Comparison of ENCODE assay signal across 10 cellular contexts in the genomic region with DNA sequence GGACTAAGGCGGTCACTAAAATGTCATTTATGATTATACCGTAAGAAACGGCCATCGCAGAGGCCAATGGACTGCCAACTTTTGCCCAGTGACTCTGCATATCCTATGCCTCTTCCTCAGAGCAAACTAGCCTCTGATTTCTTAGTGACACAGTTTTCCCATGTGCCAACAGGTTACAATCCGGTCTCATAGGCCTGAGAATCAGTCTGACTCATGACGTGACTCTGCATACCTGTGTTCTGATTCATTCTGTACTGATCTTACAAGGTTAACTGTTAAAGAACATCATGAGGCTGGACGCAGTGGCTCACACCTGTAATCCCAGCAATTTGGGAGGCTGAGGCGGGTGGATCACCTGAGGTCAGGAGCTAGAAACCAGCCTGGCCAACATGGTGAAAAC. TPM values are rescaled to one million over a fixed set of nuclear protein-coding genes. Genes with fewer than 3 reads are reported as not detected.
DNase-seq lines count a peak whose midpoint lies in the region; FAIRE-seq and TF ChIP-seq lines count a peak whose summit lies in the region.
"Had no signal": no experiment of that assay in that cellular context is flagged by ENCODE, and none has a peak within 500 bp of the region (broad histone marks: within the 10 kb centered on the region; RNA-seq: fewer than 3 reads in every experiment).

No MANE protein-coding gene starts in this region.

- H3K9me2 ChIP-seq in GM23248 (ENCODE audit: insufficient read depth) (no peaks in the 10 kb centered on the region), MM.1S (replicated peaks; ENCODE audit: insufficient read depth, low read length) (no peaks in the 10 kb centered on the region)

- H3K4me2 ChIP-seq in GM23248 (ENCODE audit: unreplicated experiment) (no peak overlapping the region), fibroblast of lung (ENCODE audit: extremely low read depth, insufficient read depth, low read length) (no peak overlapping the region), MM.1S (ENCODE audit: low read depth, low read length) (no peak overlapping the region)

- POLR2A ChIA-PET in RWPE1 (lab: Yijun Ruan, JAX; ENCODE audit: low non-redundant PET): interaction anchor here (0.6 kb wide), 1 partner anchor 17 kb away, joined by 3 read pairs; no protein-coding TSS in a partner anchor

- H3K4me1 ChIP-seq in GM23248 (ENCODE audit: insufficient read depth) (peaks cover 6% of the 10 kb centered on the region), fibroblast of lung (ENCODE audit: control insufficient read depth, extremely low read depth, insufficient read depth, low read length) (peaks cover 3% of the 10 kb centered on the region), MM.1S (ENCODE audit: low read length) (peaks cover 15% of the 10 kb centered on the region)
- H3K4me1 ChIP-seq: prostate gland had no signal

- DNase-seq in GM23248 (peak; percentile 91), RWPE1 (ENCODE audit: low spot score) (peak; percentile 83), fibroblast of lung (ENCODE audit: low read depth in 2 of 2) (peak; percentile 67 to 94), retinal pigment epithelial cell (ENCODE audit: low read depth) (peak; percentile 87), amygdala (lab: John Stamatoyannopoulos, UW) (no peak), GM12892 (ENCODE audit: insufficient read length) (no peak), NCI-H1930 (lab: John Stamatoyannopoulos, UW) (no peak), MM.1S (no peak)
- DNase-seq: activated CD8-positive, alpha-beta T cell treated with anti-CD3 and anti-CD28 coated beads for 36 hours had no signal

- in situ Hi-C loops in GM23248 (cut with MboI): no loop called here

- H2AFZ ChIP-seq in GM23248: no peak overlapping the region
- no peak overlapping the region for H2AFZ ChIP-seq in fibroblast of lung (ENCODE audit: low read length)
- H2AFZ ChIP-seq in MM.1S (ENCODE audit: low read length): no peak overlapping the region

- no peaks in the 10 kb centered on the region for H3K36me3 ChIP-seq in GM23248 (ENCODE audit: low read depth)
- H3K36me3 ChIP-seq in fibroblast of lung (ENCODE audit: control insufficient read depth, insufficient read depth, low read length): no peaks in the 10 kb centered on the region
- H3K36me3 ChIP-seq in MM.1S (replicated peaks; ENCODE audit: insufficient read depth, low read length): 0 out of 2 replicates have a peak, but pooled peaks cover 8% of the 10 kb centered on the region
- H3K36me3 ChIP-seq: prostate gland had no signal

- no peak for TF ChIP-seq POLR2A in GM12892 (IDR thresholded peaks at IDR 0.05; ENCODE audit: low read depth, low read length)

- H3K79me2 ChIP-seq in GM23248 (ENCODE audit: insufficient read depth) (peaks cover 65% of the 10 kb centered on the region), fibroblast of lung (ENCODE audit: control insufficient read depth, insufficient read depth, low read length) (peaks cover 12% of the 10 kb centered on the region), MM.1S (ENCODE audit: low read length) (peaks cover 89% of the 10 kb centered on the region)

- CTCF ChIA-PET in RWPE1 (lab: Yijun Ruan, JAX): interaction anchor here (0.7 kb wide), 2 partner anchors 120 to 941 kb away, joined by 3 to 7 read pairs; no protein-coding TSS in a partner anchor

- peaks cover 20% of the 10 kb centered on the region; the same call in 1 of the 2 replicates for H3F3A ChIP-seq in GM23248 (ENCODE audit: insufficient read depth)
- H3F3A ChIP-seq in MM.1S (ENCODE audit: insufficient read depth, low read length): peaks cover 16% of the 10 kb centered on the region

- H3K4me3 ChIP-seq in GM23248 (no peak overlapping the region), fibroblast of lung (replicated peaks in 1 of 4; ENCODE audit: control extremely low read depth in 1 of 4, insufficient read depth in 1 of 4, low read depth in 3 of 4, low read length in 4 of 4) (no peak overlapping the region), retinal pigment epithelial cell (ENCODE audit: low read length) (no peak overlapping the region), MM.1S (ENCODE audit: low read length) (no peak overlapping the region)
- H3K4me3 ChIP-seq: prostate gland had no signal

- H3K27ac ChIP-seq in GM23248 (peak overlapping the region; percentile 84), RWPE1 (peak overlapping the region; percentile 73), fibroblast of lung (ENCODE audit: insufficient read depth, low read length) (peak overlapping the region; percentile 42), MM.1S (ENCODE audit: low read length) (no peak overlapping the region)
- H3K27ac ChIP-seq: prostate gland had no signal

- no peak for TF ChIP-seq CTCF in RWPE1 (conservative IDR thresholded peaks at IDR 0.05; ENCODE audit: low read depth)
- no peak for TF ChIP-seq CTCF in fibroblast of lung (conservative IDR thresholded peaks at IDR 0.05 in 1 of 2, IDR thresholded peaks at IDR 0.05 in 1 of 2; ENCODE audit: low read depth in 1 of 2, low read length in 2 of 2)
- TF ChIP-seq CTCF in retinal pigment epithelial cell (conservative IDR thresholded peaks at IDR 0.05; ENCODE audit: low read depth, low read length): no peak
- no peak for TF ChIP-seq CTCF in MM.1S (IDR thresholded peaks at IDR 0.05; ENCODE audit: low read length)

- H3K9ac ChIP-seq in GM23248 (peak overlapping the region; percentile 42), fibroblast of lung (ENCODE audit: insufficient read depth, low read length) (no peak overlapping the region), MM.1S (ENCODE audit: low read length) (no peak overlapping the region)

- no peak for FAIRE-seq in GM12892 (lab: Jason Lieb, UNC)

- H3K27me3 ChIP-seq in GM23248 (replicated peaks; ENCODE audit: insufficient read depth) (no peaks in the 10 kb centered on the region), fibroblast of lung (ENCODE audit: control insufficient read depth, insufficient read depth, low read length) (no peaks in the 10 kb centered on the region), MM.1S (replicated peaks; ENCODE audit: insufficient read depth, low read length) (no peaks in the 10 kb centered on the region)

- WGBS in GM23248 (ENCODE audit: low coverage in 1 of 2, low lambda C conversion rate in 2 of 2, missing lambda C conversion rate in 2 of 2), 2 experiments: 66 to 68% methylated on average over 8 of the region's 8 CpGs

- H3K9me3 ChIP-seq in GM23248 (ENCODE audit: low read depth) (no peaks in the 10 kb centered on the region), fibroblast of lung (ENCODE audit: control insufficient read depth, insufficient read depth, low read depth, low read length) (no peaks in the 10 kb centered on the region), MM.1S (replicated peaks; ENCODE audit: insufficient read depth, low read length) (no peaks in the 10 kb centered on the region)
- H3K9me3 ChIP-seq: prostate gland had no signal

- H4K20me1 ChIP-seq in GM23248 (ENCODE audit: insufficient read depth) (no peaks in the 10 kb centered on the region), fibroblast of lung (ENCODE audit: control insufficient read depth, extremely low read depth, insufficient read depth, low read length) (no peaks in the 10 kb centered on the region), MM.1S (ENCODE audit: insufficient read depth, low read length) (no peaks in the 10 kb centered on the region)

RNA-seq across cellular contexts. Expression of a gene that starts 17.8 kb away (rescaled TPM):
- total RNA-seq in GM23248 (2014; rRNA removed; shearing (Covaris generic)): 16.3 and 18.4 TPM in 2 replicates
- polyA plus RNA-seq in GM23248 (2016; fragmentation: Nextera tagmentation; extraction: Ambion mirVana) (10.5 and 11.1 TPM in 2 replicates), fibroblast of lung (15.2 and 22.3 TPM in 2 replicates)
- total RNA-seq in fibroblast of lung: 7.7 and 13.0 TPM in 2 replicates
- polyA plus RNA-seq in fibroblast of lung (2012): 12.4 and 15.8 TPM in 2 replicates
- polyA minus RNA-seq in fibroblast of lung (ENCODE audit: low replicate concordance): 45.3 and 60.0 TPM in 2 replicates
- 22.6 TPM for polyA plus RNA-seq in GM12892 (2012; ENCODE audit: missing spikeins)

RNA-seq across cellular contexts. Expression of a gene that starts 30.8 kb away (rescaled TPM):
- 42.0 and 71.5 TPM in 2 replicates for total RNA-seq in GM23248 (2014; rRNA removed; shearing (Covaris generic))
- 90.4 and 91.8 TPM in 2 replicates for polyA plus RNA-seq in GM23248 (2016; fragmentation: Nextera tagmentation; extraction: Ambion mirVana)
- 32.6 and 44.3 TPM in 2 replicates for total RNA-seq in fibroblast of lung
- 38.9 and 63.4 TPM in 2 replicates for polyA plus RNA-seq in fibroblast of lung
- polyA plus RNA-seq in fibroblast of lung (2012): 40.6 and 52.5 TPM in 2 replicates
- polyA minus RNA-seq in fibroblast of lung (ENCODE audit: low replicate concordance): 6.1 and 6.2 TPM in 2 replicates
- 56.0 TPM for polyA plus RNA-seq in GM12892 (2012; ENCODE audit: missing spikeins)

Comparison
In these comparisons a context has a peak if more than half of its experiments do, and no peak if none do; other contexts are left out.
1. DNase-seq: peak in GM23248 (single experiment), RWPE1 (single experiment), fibroblast of lung (2 of 2) and retinal pigment epithelial cell (single experiment); none in amygdala (0 of 56), GM12892 (single experiment), NCI-H1930 (0 of 2) and MM.1S (single experiment).